In the genomic region with DNA sequence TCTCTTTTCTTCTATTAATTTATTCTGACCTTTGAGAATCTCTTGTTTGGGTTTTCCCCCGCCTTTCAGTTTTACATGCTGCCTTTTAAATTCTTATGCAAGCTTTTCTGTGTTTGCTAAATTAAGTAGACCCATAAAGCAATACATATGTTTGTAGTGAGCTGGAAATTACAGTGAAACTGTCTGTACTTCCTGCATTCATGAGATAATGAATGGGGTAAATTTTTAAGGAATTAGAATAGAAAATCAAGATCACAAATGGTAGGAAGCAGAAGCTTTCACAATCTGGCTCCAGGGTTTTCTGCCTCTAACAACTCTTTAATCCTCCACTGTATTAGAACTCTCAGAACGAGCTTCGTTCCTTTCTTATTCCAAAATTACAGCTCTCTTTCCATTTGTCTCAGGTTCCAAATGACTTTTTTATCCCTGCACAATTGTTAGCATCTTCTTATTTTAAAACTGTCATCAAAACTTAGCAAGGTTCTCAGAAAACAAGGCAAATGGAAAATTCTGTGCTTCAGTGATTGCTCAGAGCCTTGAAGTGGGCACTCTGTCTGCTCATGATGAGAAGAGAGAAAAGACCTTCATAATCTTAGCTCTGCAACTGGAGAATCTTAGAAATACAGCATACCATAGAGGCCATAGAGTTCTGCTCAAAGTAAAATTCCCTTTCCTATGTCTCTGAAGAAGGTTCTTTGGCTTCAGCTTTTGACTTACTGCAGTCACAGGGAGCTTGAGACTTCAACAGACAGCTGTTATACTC, we compare ENCODE assay signal across 3 cellular contexts.
TF ChIP-seq lines count a peak whose summit lies in the region.

No MANE protein-coding gene starts in this region.

TF ChIP-seq in SK-N-SH, 30 proteins besides CTCF, POLR2A, EP300 and RAD21:
- no peak for TF ChIP-seq MEF2A (IDR thresholded peaks at IDR 0.05; ENCODE audit: borderline replicate concordance, low read depth)
- TF ChIP-seq SIN3A (IDR thresholded peaks at IDR 0.05; ENCODE audit: borderline replicate concordance, low read depth, low read length): no peak
- TF ChIP-seq TCF12 (IDR thresholded peaks at IDR 0.05): no peak
- TF ChIP-seq RXRA (IDR thresholded peaks at IDR 0.05; ENCODE audit: borderline replicate concordance, low read depth): no peak

TF ChIP-seq in SK-N-SH treated with all-trans-retinoic acid at 6 μM for 48 hours, 23 proteins besides CTCF, POLR2A, EP300 and RAD21:
- no peak for TF ChIP-seq POU6F1 (CRISPR knock-in tag; IDR thresholded peaks at IDR 0.05; ENCODE audit: borderline replicate concordance, low read depth)
- TF ChIP-seq SNAI2 (CRISPR knock-in tag; IDR thresholded peaks at IDR 0.05): no peak
- TF ChIP-seq BACH2 (CRISPR knock-in tag; IDR thresholded peaks at IDR 0.05; ENCODE audit: borderline replicate concordance): no peak
- no peak for TF ChIP-seq CSDC2 (CRISPR knock-in tag; IDR thresholded peaks at IDR 0.05)
- TF ChIP-seq ISL1 (CRISPR knock-in tag; IDR thresholded peaks at IDR 0.05): no peak
- no peak for TF ChIP-seq RARB (CRISPR knock-in tag; IDR thresholded peaks at IDR 0.05)
- no peak for TF ChIP-seq CREB5 (CRISPR knock-in tag; IDR thresholded peaks at IDR 0.05; ENCODE audit: low read depth)
- no peak for TF ChIP-seq ESRRG (CRISPR knock-in tag; IDR thresholded peaks at IDR 0.05)
- TF ChIP-seq PPARA (CRISPR knock-in tag; IDR thresholded peaks at IDR 0.05; ENCODE audit: borderline replicate concordance): no peak
- TF ChIP-seq GLIS3 (CRISPR knock-in tag; IDR thresholded peaks at IDR 0.05): no peak
- TF ChIP-seq ZFP30 (CRISPR knock-in tag; IDR thresholded peaks at IDR 0.05): no peak
- TF ChIP-seq ZFP3 (CRISPR knock-in tag; IDR thresholded peaks at IDR 0.05): no peak
- TF ChIP-seq TSHZ2 (CRISPR knock-in tag; IDR thresholded peaks at IDR 0.05): no peak
- no peak for TF ChIP-seq ZNF8 (CRISPR knock-in tag; IDR thresholded peaks at IDR 0.05)
- TF ChIP-seq ZNF70 (CRISPR knock-in tag; IDR thresholded peaks at IDR 0.05): no peak
- no peak for TF ChIP-seq TOX (CRISPR knock-in tag; IDR thresholded peaks at IDR 0.05; ENCODE audit: borderline replicate concordance)
- no peak for TF ChIP-seq ZNF565 (CRISPR knock-in tag; conservative IDR thresholded peaks at IDR 0.05; ENCODE audit: low read depth)
- TF ChIP-seq CSRNP3 (CRISPR knock-in tag; IDR thresholded peaks at IDR 0.05): no peak
- TF ChIP-seq ZC3H10 (CRISPR knock-in tag; IDR thresholded peaks at IDR 0.05): no peak
- TF ChIP-seq OSR1 (CRISPR knock-in tag; IDR thresholded peaks at IDR 0.05): no peak

TF ChIP-seq in H1, 55 proteins besides CTCF, POLR2A, EP300 and RAD21:
- no peak for TF ChIP-seq TAF7 (optimal IDR thresholded peaks at IDR 0.05; ENCODE audit: borderline replicate concordance, low read depth, low read length)
- no peak for TF ChIP-seq EGR1 (IDR thresholded peaks at IDR 0.05; ENCODE audit: borderline replicate concordance, low read depth, low read length)
- TF ChIP-seq, protein P1, sequence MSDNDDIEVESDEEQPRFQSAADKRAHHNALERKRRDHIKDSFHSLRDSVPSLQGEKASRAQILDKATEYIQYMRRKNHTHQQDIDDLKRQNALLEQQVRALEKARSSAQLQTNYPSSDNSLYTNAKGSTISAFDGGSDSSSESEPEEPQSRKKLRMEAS (IDR thresholded peaks at IDR 0.05): no peak
- TF ChIP-seq NANOG (IDR thresholded peaks at IDR 0.05; ENCODE audit: insufficient read depth, low read depth, low read length, poor library complexity, severe bottlenecking): no peak
- TF ChIP-seq, protein P2, sequence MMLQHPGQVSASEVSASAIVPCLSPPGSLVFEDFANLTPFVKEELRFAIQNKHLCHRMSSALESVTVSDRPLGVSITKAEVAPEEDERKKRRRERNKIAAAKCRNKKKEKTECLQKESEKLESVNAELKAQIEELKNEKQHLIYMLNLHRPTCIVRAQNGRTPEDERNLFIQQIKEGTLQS (IDR thresholded peaks at IDR 0.05; ENCODE audit: insufficient read depth, low read depth, low read length): no peak
- no peak for TF ChIP-seq JUN (IDR thresholded peaks at IDR 0.05; ENCODE audit: low read depth, low read length)
